ENCODE assay signal across 2 cellular contexts in the genomic region with DNA sequence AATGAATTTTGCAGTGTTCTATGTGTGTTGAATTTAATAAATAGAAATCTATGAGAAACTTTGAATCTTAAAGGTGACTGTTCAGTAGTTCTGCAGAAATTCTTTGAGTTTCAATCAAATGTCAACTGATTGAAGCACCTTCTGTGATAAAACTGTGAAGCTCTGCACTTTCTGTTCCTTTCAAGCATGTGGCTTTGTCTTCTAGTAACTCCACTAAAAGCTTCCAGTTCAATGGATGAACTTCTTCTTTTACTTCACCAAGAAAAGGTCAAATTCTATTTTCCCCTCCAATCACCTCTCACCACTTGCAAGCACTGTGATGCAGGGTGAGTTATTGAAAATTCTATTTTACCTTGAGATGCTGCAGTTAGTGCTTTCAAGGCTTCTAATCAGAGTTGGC.
TF ChIP-seq lines count a peak whose summit lies in the region.

No MANE protein-coding gene starts in this region.

TF ChIP-seq in A549, 52 proteins besides CTCF, POLR2A, EP300 and RAD21:
- TF ChIP-seq JUNB (IDR thresholded peaks at IDR 0.05) (no peak), CHD4 (IDR thresholded peaks at IDR 0.05; ENCODE audit: borderline replicate concordance) (no peak), EHF (CRISPR knock-in tag; IDR thresholded peaks at IDR 0.05) (no peak), HOXB13 (CRISPR knock-in tag; IDR thresholded peaks at IDR 0.05; ENCODE audit: low read depth) (no peak), MAFK (IDR thresholded peaks at IDR 0.05; ENCODE audit: partially characterized antibody) (no peak)
- TF ChIP-seq, protein P1, sequence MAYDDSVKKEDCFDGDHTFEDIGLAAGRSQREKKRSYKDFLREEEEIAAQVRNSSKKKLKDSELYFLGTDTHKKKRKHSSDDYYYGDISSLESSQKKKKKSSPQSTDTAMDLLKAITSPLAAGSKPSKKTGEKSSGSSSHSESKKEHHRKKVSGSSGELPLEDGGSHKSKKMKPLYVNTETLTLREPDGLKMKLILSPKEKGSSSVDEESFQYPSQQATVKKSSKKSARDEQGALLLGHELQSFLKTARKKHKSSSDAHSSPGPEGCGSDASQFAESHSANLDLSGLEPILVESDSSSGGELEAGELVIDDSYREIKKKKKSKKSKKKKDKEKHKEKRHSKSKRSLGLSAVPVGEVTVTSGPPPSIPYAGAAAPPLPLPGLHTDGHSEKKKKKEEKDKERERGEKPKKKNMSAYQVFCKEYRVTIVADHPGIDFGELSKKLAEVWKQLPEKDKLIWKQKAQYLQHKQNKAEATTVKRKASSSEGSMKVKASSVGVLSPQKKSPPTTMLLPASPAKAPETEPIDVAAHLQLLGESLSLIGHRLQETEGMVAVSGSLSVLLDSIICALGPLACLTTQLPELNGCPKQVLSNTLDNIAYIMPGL (CRISPR knock-in tag; IDR thresholded peaks at IDR 0.05; ENCODE audit: borderline replicate concordance), result no peak
TF ChIP-seq in A549: peak in this region for 0.

TF ChIP-seq in IMR-90, 13 proteins besides CTCF, POLR2A, EP300 and RAD21:
- TF ChIP-seq, protein P2, sequence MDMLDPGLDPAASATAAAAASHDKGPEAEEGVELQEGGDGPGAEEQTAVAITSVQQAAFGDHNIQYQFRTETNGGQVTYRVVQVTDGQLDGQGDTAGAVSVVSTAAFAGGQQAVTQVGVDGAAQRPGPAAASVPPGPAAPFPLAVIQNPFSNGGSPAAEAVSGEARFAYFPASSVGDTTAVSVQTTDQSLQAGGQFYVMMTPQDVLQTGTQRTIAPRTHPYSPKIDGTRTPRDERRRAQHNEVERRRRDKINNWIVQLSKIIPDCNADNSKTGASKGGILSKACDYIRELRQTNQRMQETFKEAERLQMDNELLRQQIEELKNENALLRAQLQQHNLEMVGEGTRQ (IDR thresholded peaks at IDR 0.05; ENCODE audit: low read depth, low read length), result no peak
- no peak for TF ChIP-seq MXI1 (IDR thresholded peaks at IDR 0.05; ENCODE audit: borderline replicate concordance, low read depth, low read length)
- TF ChIP-seq, protein P3, sequence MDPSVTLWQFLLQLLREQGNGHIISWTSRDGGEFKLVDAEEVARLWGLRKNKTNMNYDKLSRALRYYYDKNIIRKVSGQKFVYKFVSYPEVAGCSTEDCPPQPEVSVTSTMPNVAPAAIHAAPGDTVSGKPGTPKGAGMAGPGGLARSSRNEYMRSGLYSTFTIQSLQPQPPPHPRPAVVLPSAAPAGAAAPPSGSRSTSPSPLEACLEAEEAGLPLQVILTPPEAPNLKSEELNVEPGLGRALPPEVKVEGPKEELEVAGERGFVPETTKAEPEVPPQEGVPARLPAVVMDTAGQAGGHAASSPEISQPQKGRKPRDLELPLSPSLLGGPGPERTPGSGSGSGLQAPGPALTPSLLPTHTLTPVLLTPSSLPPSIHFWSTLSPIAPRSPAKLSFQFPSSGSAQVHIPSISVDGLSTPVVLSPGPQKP (IDR thresholded peaks at IDR 0.05; ENCODE audit: borderline replicate concordance, low read depth, low read length), result no peak
- TF ChIP-seq RCOR1 (IDR thresholded peaks at IDR 0.05; ENCODE audit: insufficient replicate concordance, low read length), result no peak
- TF ChIP-seq MAZ (IDR thresholded peaks at IDR 0.05; ENCODE audit: borderline replicate concordance, low read depth, low read length), result no peak
- TF ChIP-seq SMC3 (IDR thresholded peaks at IDR 0.05; ENCODE audit: low read depth, low read length), result no peak
- TF ChIP-seq RFX5 (IDR thresholded peaks at IDR 0.05; ENCODE audit: low read depth, low read length), result no peak
- no peak for TF ChIP-seq NFE2L2 (IDR thresholded peaks at IDR 0.05; ENCODE audit: low read depth, low read length)
- TF ChIP-seq MAFK (IDR thresholded peaks at IDR 0.05; ENCODE audit: low read depth, low read length), result no peak
- no peak for TF ChIP-seq CHD1 (IDR thresholded peaks at IDR 0.05; ENCODE audit: low read depth, low read length)
- TF ChIP-seq FOS (IDR thresholded peaks at IDR 0.05; ENCODE audit: low read depth, low read length), result no peak
- no peak for TF ChIP-seq CEBPB (IDR thresholded peaks at IDR 0.05; ENCODE audit: low read depth, low read length)
- TF ChIP-seq BHLHE40 (IDR thresholded peaks at IDR 0.05; ENCODE audit: low read depth, low read length), result no peak
TF ChIP-seq in IMR-90: peak in this region for 0.
